ENCODE assay signal across 23 cellular contexts in the genomic region with DNA sequence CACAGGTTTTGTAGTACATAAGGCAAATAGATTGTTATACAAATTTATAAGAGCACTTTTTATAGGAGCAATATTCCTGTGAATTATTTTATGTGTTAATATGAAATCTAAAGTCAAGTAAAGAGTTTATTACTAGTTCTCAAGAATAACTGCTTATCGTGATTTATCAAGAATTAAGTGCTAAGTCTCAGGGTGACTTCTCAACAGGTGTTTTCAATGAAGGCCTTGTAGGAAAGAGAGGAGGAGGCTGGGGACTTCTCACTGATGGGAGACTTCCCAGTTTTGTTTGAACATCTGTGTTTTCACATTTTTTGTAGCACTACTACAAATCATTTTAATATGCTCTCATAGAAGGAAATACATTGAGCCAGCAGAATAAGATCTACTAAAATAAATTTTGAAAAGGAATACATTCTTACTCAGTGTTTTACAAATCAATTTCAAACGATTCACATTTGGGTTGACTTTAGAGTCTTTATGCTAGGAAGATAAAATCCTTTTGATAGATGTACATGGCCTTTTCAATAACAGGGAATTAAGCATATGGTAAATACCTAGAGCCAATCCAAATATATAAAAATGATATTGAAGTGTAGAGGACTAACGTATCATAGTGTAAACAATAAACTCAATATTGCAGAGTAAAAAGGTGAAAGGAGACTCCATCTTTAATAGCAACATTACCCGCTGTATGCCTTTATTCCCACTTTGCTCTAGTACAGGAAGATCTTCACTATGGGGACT. TPM values are rescaled to one million over a fixed set of nuclear protein-coding genes. Genes with fewer than 3 reads are reported as not detected.
"Had no signal": no experiment of that assay in that cellular context is flagged by ENCODE, and none has a peak within 500 bp of the region (broad histone marks: within the 10 kb centered on the region; RNA-seq: fewer than 3 reads in every experiment).

No MANE protein-coding gene starts in this region.

- H3K4me1 Mint-ChIP-seq: activated CD8-positive, alpha-beta memory T cell treated with anti-CD3 and anti-CD28 coated beads, Interleukin-2, amount 10 ng/mL, durations not matched to agents 7 days and 5 days; activated naive CD4-positive, alpha-beta T cell treated with anti-CD3 and anti-CD28 coated beads, Interleukin-2, amount 50 U/mL, for 24 hours; IgD-negative memory B cell had no signal

- H3K36me3 Mint-ChIP-seq: activated naive CD4-positive, alpha-beta T cell treated with anti-CD3 and anti-CD28 coated beads, Interleukin-2, amount 50 U/mL, for 24 hours; IgD-negative memory B cell; WTC11 had no signal

- H3K27ac Mint-ChIP-seq: activated CD8-positive, alpha-beta memory T cell treated with anti-CD3 and anti-CD28 coated beads, Interleukin-2, amount 10 ng/mL, durations not matched to agents 7 days and 5 days; activated naive CD4-positive, alpha-beta T cell treated with anti-CD3 and anti-CD28 coated beads, Interleukin-2, amount 50 U/mL, for 24 hours; activated T-cell treated with anti-CD3 and anti-CD28 coated beads, Interleukin-2, amount 50 U/mL, for 24 hours; activated T-helper 1 cell treated with anti-CD3 and anti-CD28 coated beads, Interleukin-12 subunit alpha, Interleukin-12 subunit beta, Interleukin-2, Interleukin-4 antibody, amounts not matched to agents 30 ng/mL and 10 ng/mL and 1 ng/mL, durations not matched to agents 14 hours and 24 hours and 36 hours; IgD-negative memory B cell; T-helper 1 cell treated with Interleukin-12 subunit alpha and Interleukin-12 subunit beta and Interleukin-4 antibody, amounts not matched to agents 30 μg/mL and 1 μg/mL, for 36 hours; WTC11 had no signal

- H3K9me3 Mint-ChIP-seq: activated naive CD4-positive, alpha-beta T cell treated with anti-CD3 and anti-CD28 coated beads, Interleukin-2, amount 50 U/mL, for 24 hours; activated T-helper 1 cell treated with anti-CD3 and anti-CD28 coated beads, Interleukin-12 subunit alpha, Interleukin-12 subunit beta, Interleukin-2, Interleukin-4 antibody, amounts not matched to agents 30 ng/mL and 10 ng/mL and 1 ng/mL, durations not matched to agents 14 hours and 24 hours and 36 hours; IgD-negative memory B cell; WTC11 had no signal

- H3K4me3 Mint-ChIP-seq: activated CD8-positive, alpha-beta memory T cell treated with anti-CD3 and anti-CD28 coated beads, Interleukin-2, amount 10 ng/mL, durations not matched to agents 7 days and 5 days; activated naive CD4-positive, alpha-beta T cell treated with anti-CD3 and anti-CD28 coated beads, Interleukin-2, amount 50 U/mL, for 24 hours; activated T-cell treated with anti-CD3 and anti-CD28 coated beads, Interleukin-2, amount 50 U/mL, for 24 hours; activated T-helper 1 cell treated with anti-CD3 and anti-CD28 coated beads, Interleukin-12 subunit alpha, Interleukin-12 subunit beta, Interleukin-2, Interleukin-4 antibody, amounts not matched to agents 30 ng/mL and 10 ng/mL and 1 ng/mL, durations not matched to agents 14 hours and 24 hours and 36 hours; IgD-negative memory B cell; T-helper 1 cell treated with Interleukin-12 subunit alpha and Interleukin-12 subunit beta and Interleukin-4 antibody, amounts not matched to agents 30 μg/mL and 1 μg/mL, for 36 hours; WTC11 had no signal

- DNase-seq: activated CD4-positive, alpha-beta T cell treated with anti-CD3 and anti-CD28 coated beads for 48 hours; activated CD4-positive, alpha-beta T cell treated with anti-CD3 and anti-CD28 coated beads, Interleukin-2, amount 50 U/mL, for 4 hours; activated CD4-positive, CD25-positive, alpha-beta regulatory T cell treated with anti-CD3 and anti-CD28 coated beads, Interleukin-2, amount 50 U/mL, for 72 hours; activated CD8-positive, alpha-beta memory T cell treated with anti-CD3 and anti-CD28 coated beads, Interleukin-2, amount 10 ng/mL, durations not matched to agents 7 days and 5 days; activated effector memory CD4-positive, alpha-beta T cell treated with Interleukin-2 at 50 U/mL for 16 hours; activated naive CD4-positive, alpha-beta T cell; activated T-cell treated with anti-CD3 and anti-CD28 coated beads, Interleukin-2, amount 50 U/mL, for 24 hours; aorta; KG1; NCI-H1048; NCI-H146; NCI-H187 treated with DMSO at 0.1 percent for 48 hours; NCI-H2081 treated with DMSO at 0.1 percent for 48 hours; NCI-H446 treated with DMSO at 0.1 percent for 48 hours; NCI-H526; NCI-H82 had no signal

- ATAC-seq: activated CD8-positive, alpha-beta memory T cell treated with anti-CD3 and anti-CD28 coated beads, Interleukin-2, amount 10 ng/mL, durations not matched to agents 7 days and 5 days; WTC11 had no signal

RNA-seq across cellular contexts. Expression of gene PCDH17, which starts 6.8 kb away (rescaled TPM):
- total RNA-seq: activated CD8-positive, alpha-beta memory T cell treated with anti-CD3 and anti-CD28 coated beads, Interleukin-2, amount 10 ng/mL, durations not matched to agents 7 days and 5 days; LHCN-M2; OCI-LY7 had no signal
- polyA plus RNA-seq: IgD-negative memory B cell had no signal
